ENCODE assay signal across 13 cellular contexts in genomic region chr2:219595250-219595649, GRCh38. TPM values are rescaled to one million over a fixed set of nuclear protein-coding genes. Genes with fewer than 3 reads are reported as not detected.
A peak's percentile ranks its signal among the peaks of the same experiment; 100 is the strongest.
DNase-seq lines count a peak whose midpoint lies in the region; ATAC-seq and TF ChIP-seq lines count a peak whose summit lies in the region.
"Had no signal": no experiment of that assay in that cellular context is flagged by ENCODE, and none has a peak within 500 bp of the region (broad histone marks: within the 10 kb centered on the region; RNA-seq: fewer than 3 reads in every experiment).

No MANE protein-coding gene starts in this region.

- H2AK5ac ChIP-seq in IMR-90 (ENCODE audit: low read depth, low read length): no peak overlapping the region

- peaks cover 3% of the 10 kb centered on the region for H3K27me3 ChIP-seq in IMR-90 (ENCODE audit: control insufficient read depth, insufficient read depth, low read length)

- H3K56ac ChIP-seq in IMR-90 (ENCODE audit: extremely low read depth, insufficient read depth, low read length): no peak overlapping the region

- dilution Hi-C loops in IMR-90 (cut with HindIII; ENCODE audit: low sequenced_read_pairs, unreplicated experiment): no loop called here

- no peaks in the 10 kb centered on the region for H4K20me1 ChIP-seq in IMR-90 (ENCODE audit: insufficient read depth, low read length)

- no CpG with 5 or more reads among the region's 3 CpGs for WGBS in IMR-90 (ENCODE audit: extremely low coverage in 2 of 2, insufficient read length in 1 of 2), 2 experiments

- no peak overlapping the region; the same call in 1 of the 2 replicates for H3K4me2 ChIP-seq in IMR-90 (ENCODE audit: low read depth, low read length)

- H3K9ac ChIP-seq in IMR-90 (ENCODE audit: low read depth, low read length): 0 out of 2 replicates have a peak overlapping the region, but pooled peaks have one; percentile 30

- DNase-seq in SIG-M5 treated with dmso at 0.1 percent for 504 hours (lab: John Stamatoyannopoulos, UW; ENCODE audit: unreplicated experiment) (peak; percentile 47), SIG-M5 (lab: John Stamatoyannopoulos, UW) (no peak), IMR-90 (peak; percentile 27), choroid plexus epithelial cell (ENCODE audit: low read depth) (peak; percentile 53), renal cortical epithelial cell (ENCODE audit: low read depth) (peak; percentile 13), NCI-H524 (lab: John Stamatoyannopoulos, UW) (no peak)
- DNase-seq in activated naive CD4-positive, alpha-beta T cell treated with anti-CD3 and anti-CD28 coated beads, Interleukin-2, amount 50 U/mL, for 16 hours: no peak
- DNase-seq: activated CD4-positive, alpha-beta T cell treated with anti-CD3 and anti-CD28 coated beads for 48 hours; foreskin fibroblast; GF-D8; stimulated activated naive CD8-positive, alpha-beta T cell treated with anti-CD3 and anti-CD28 coated beads, Interleukin-15, Interleukin-2, amounts not matched to agents 100 U/mL and 50 U/mL, for 24 hours had no signal

- H4K5ac ChIP-seq in IMR-90 (ENCODE audit: low read depth, low read length): peak overlapping the region; percentile 20

- H3K14ac ChIP-seq in IMR-90 (replicated peaks; ENCODE audit: low read depth, low read length): no peak overlapping the region

- intact Hi-C loops in IMR-90 (cut with micrococcal nuclease): loop anchor here (5.0 kb wide), 1 partner anchor 92 kb away; no protein-coding TSS in a partner anchor

- peak overlapping the region in 1 of 2 experiments; percentile 0; a peak in 1 of 4 replicates for H4K8ac ChIP-seq in IMR-90 (ENCODE audit: low read depth in 2 of 2, low read length in 2 of 2)

- peaks cover 9 to 14% of the 10 kb centered on the region in 2 experiments for H3K79me1 ChIP-seq in IMR-90 (ENCODE audit: low read depth in 1 of 2, low read length in 2 of 2)

- no peak overlapping the region for H2BK20ac ChIP-seq in IMR-90 (ENCODE audit: low read depth, low read length)

- in situ Hi-C loops in IMR-90 (cut with MboI; ENCODE audit: low sequenced_read_pairs): no loop called here

- H3K23ac ChIP-seq in IMR-90 (ENCODE audit: low read depth, low read length): no peak overlapping the region

- ATAC-seq in IMR-90 (ENCODE audit: low read depth): no peak
- no peak for ATAC-seq in HG02623 (IDR thresholded peaks at IDR 0.05; ENCODE audit: unreplicated experiment)
- ATAC-seq: stimulated activated naive CD8-positive, alpha-beta T cell treated with anti-CD3 and anti-CD28 coated beads, Interleukin-15, Interleukin-2, amounts not matched to agents 100 U/mL and 50 U/mL, for 24 hours had no signal

- H3K4me3 ChIP-seq in IMR-90 (ENCODE audit: insufficient read depth, low read depth, low read length): no peak overlapping the region
- H3K4me3 ChIP-seq in choroid plexus epithelial cell (ENCODE audit: low read depth, low read length): no peak overlapping the region

- no peak overlapping the region for H2BK120ac ChIP-seq in IMR-90 (ENCODE audit: low read depth, low read length)

- TF ChIP-seq POLR2A in IMR-90 (IDR thresholded peaks at IDR 0.05; ENCODE audit: low read depth, low read length): no peak

- H3K4me1 ChIP-seq in IMR-90 (ENCODE audit: control insufficient read depth, insufficient read depth, low read length): peaks cover 2% of the 10 kb centered on the region

- peaks cover 6% of the 10 kb centered on the region; the same call in 1 of the 2 replicates for H3K9me1 ChIP-seq in IMR-90 (ENCODE audit: insufficient read depth, low read length)

- CTCF ChIA-PET in IMR-90 (lab: Yijun Ruan, JAX): no interaction called here

- no peak overlapping the region for H4K91ac ChIP-seq in IMR-90 (ENCODE audit: insufficient read depth, low read depth, low read length)

- no peak overlapping the region for H2BK15ac ChIP-seq in IMR-90 (ENCODE audit: low read depth, low read length)

- no peaks in the 10 kb centered on the region for H3K36me3 ChIP-seq in IMR-90 (ENCODE audit: control insufficient read depth, insufficient read depth, low read length)

- no peak overlapping the region for H2AFZ ChIP-seq in IMR-90 (replicated peaks; ENCODE audit: low read length, poor library complexity)

- no peaks in the 10 kb centered on the region for H3K9me3 ChIP-seq in IMR-90 (ENCODE audit: control insufficient read depth, insufficient read depth, low read length)

- peak overlapping the region; percentile 7; the same call in 1 of the 2 replicates for H3K27ac ChIP-seq in IMR-90 (ENCODE audit: insufficient read depth, low read length)

- POLR2A ChIA-PET in IMR-90 (lab: Charles Lee; ENCODE audit: unreplicated experiment): no interaction called here

- TF ChIP-seq CTCF in IMR-90 (conservative IDR thresholded peaks at IDR 0.05; ENCODE audit: low read depth, low read length): no peak
- peak; percentile 35 for TF ChIP-seq CTCF in choroid plexus epithelial cell (conservative IDR thresholded peaks at IDR 0.05; ENCODE audit: low read depth, low read length)

- BruUV-seq in IMR-90 (replicated peaks; lab: Mats Ljungman, UMichigan): no TSS peak

- H3K18ac ChIP-seq in IMR-90 (ENCODE audit: low read depth, low read length): no peak overlapping the region

- no peak overlapping the region for H2BK5ac ChIP-seq in IMR-90 (ENCODE audit: low read depth, low read length, poor library complexity, severe bottlenecking)

- TF ChIP-seq RAD21 in IMR-90 (IDR thresholded peaks at IDR 0.05; ENCODE audit: low read length): no peak

- H3K4ac ChIP-seq in IMR-90 (ENCODE audit: low read depth, low read length): no peak overlapping the region

- no peak overlapping the region for H2AK9ac ChIP-seq in IMR-90 (replicated peaks; ENCODE audit: low read depth, low read length, poor library complexity)

TF ChIP-seq in IMR-90, 13 proteins besides CTCF, POLR2A, EP300 and RAD21:
- TF ChIP-seq SMC3 (IDR thresholded peaks at IDR 0.05; ENCODE audit: low read depth, low read length) (no peak), RCOR1 (IDR thresholded peaks at IDR 0.05; ENCODE audit: insufficient replicate concordance, low read length) (no peak), NFE2L2 (IDR thresholded peaks at IDR 0.05; ENCODE audit: low read depth, low read length) (no peak), RFX5 (IDR thresholded peaks at IDR 0.05; ENCODE audit: low read depth, low read length) (no peak), FOS (IDR thresholded peaks at IDR 0.05; ENCODE audit: low read depth, low read length) (no peak), MAFK (IDR thresholded peaks at IDR 0.05; ENCODE audit: low read depth, low read length) (no peak), CEBPB (IDR thresholded peaks at IDR 0.05; ENCODE audit: low read depth, low read length) (no peak), MAZ (IDR thresholded peaks at IDR 0.05; ENCODE audit: borderline replicate concordance, low read depth, low read length) (no peak), MXI1 (IDR thresholded peaks at IDR 0.05; ENCODE audit: borderline replicate concordance, low read depth, low read length) (no peak), ELK1 (IDR thresholded peaks at IDR 0.05; ENCODE audit: borderline replicate concordance, low read depth, low read length) (no peak), CHD1 (IDR thresholded peaks at IDR 0.05; ENCODE audit: low read depth, low read length) (no peak), USF2 (IDR thresholded peaks at IDR 0.05; ENCODE audit: low read depth, low read length) (no peak)

RNA-seq across cellular contexts. Expression of gene STK11IP, which starts 2.4 kb away (rescaled TPM):
- total RNA-seq in IMR-90 (2012; rRNA removed) (6.7 and 19.7 TPM in 2 replicates), renal cortical epithelial cell (12.7 and 18.7 TPM in 2 replicates)
- 14.5 and 22.4 TPM in 2 replicates for polyA plus RNA-seq in IMR-90 (2012; rRNA removed)
- polyA plus RNA-seq in IMR-90 (2012; cell fraction: cytosol; rRNA removed): 6.4 and 7.1 TPM in 2 replicates
- polyA plus RNA-seq in IMR-90 (2012; cell fraction: nucleus; rRNA removed; ENCODE audit: low replicate concordance): 83.5 and 203 TPM in 2 replicates

RNA-seq across cellular contexts. Expression of gene INHA, which starts 23.1 kb away (rescaled TPM):
- total RNA-seq in IMR-90 (2012; rRNA removed): not detected in 2 replicates
- polyA plus RNA-seq in IMR-90 (2012; rRNA removed): 0.80 and 0.96 TPM in 2 replicates
- polyA plus RNA-seq in IMR-90 (2012; cell fraction: cytosol; rRNA removed): 0.16 and 0.26 TPM in 2 replicates
- 5.6 and 14.6 TPM in 2 replicates for polyA plus RNA-seq in IMR-90 (2012; cell fraction: nucleus; rRNA removed; ENCODE audit: low replicate concordance)
- total RNA-seq in renal cortical epithelial cell: 0.70 TPM in 1 of 2 replicates, not detected in the other
- polyA plus RNA-seq: IgD-negative memory B cell had no signal

RNA-seq across cellular contexts. Expression of gene OBSL1, which starts 23.9 kb away (rescaled TPM):
- total RNA-seq in IMR-90 (2012; rRNA removed): 21.4 and 21.5 TPM in 2 replicates
- 51.2 and 51.8 TPM in 2 replicates for polyA plus RNA-seq in IMR-90 (2012; rRNA removed)
- polyA plus RNA-seq in IMR-90 (2012; cell fraction: cytosol; rRNA removed): 55.5 and 61.7 TPM in 2 replicates
- polyA plus RNA-seq in IMR-90 (2012; cell fraction: nucleus; rRNA removed; ENCODE audit: low replicate concordance): 203 and 301 TPM in 2 replicates
- total RNA-seq in renal cortical epithelial cell: 20.8 and 145 TPM in 2 replicates
- polyA plus RNA-seq: IgD-negative memory B cell had no signal

RNA-seq across cellular contexts. Expression of gene SLC4A3, which starts 32.2 kb away (rescaled TPM):
- total RNA-seq in IMR-90 (2012; rRNA removed) (0.90 and 1.1 TPM in 2 replicates), renal cortical epithelial cell (3.5 and 10.1 TPM in 2 replicates)
- polyA plus RNA-seq in IMR-90 (2012; rRNA removed): 6.1 and 6.9 TPM in 2 replicates
- 3.8 and 5.4 TPM in 2 replicates for polyA plus RNA-seq in IMR-90 (2012; cell fraction: cytosol; rRNA removed)
- 24.0 and 53.1 TPM in 2 replicates for polyA plus RNA-seq in IMR-90 (2012; cell fraction: nucleus; rRNA removed; ENCODE audit: low replicate concordance)
- polyA plus RNA-seq: IgD-negative memory B cell had no signal

RNA-seq across cellular contexts. Expression of gene TMEM198, which starts 51.4 kb away (rescaled TPM):
- total RNA-seq in IMR-90 (2012; rRNA removed): under 0.01 and 0.18 TPM in 2 replicates
- 2.2 and 3.0 TPM in 2 replicates for polyA plus RNA-seq in IMR-90 (2012; rRNA removed)
- polyA plus RNA-seq in IMR-90 (2012; cell fraction: cytosol; rRNA removed): 0.81 and 1.3 TPM in 2 replicates
- polyA plus RNA-seq in IMR-90 (2012; cell fraction: nucleus; rRNA removed; ENCODE audit: low replicate concordance): 20.2 and 40.5 TPM in 2 replicates
- 1.6 and 2.2 TPM in 2 replicates for total RNA-seq in renal cortical epithelial cell

Comparison
In these comparisons a context has a peak if more than half of its experiments do, and no peak if none do; other contexts are left out.
1. DNase-seq: peak in SIG-M5 treated with dmso at 0.1 percent for 504 hours (single experiment), IMR-90 (single experiment), choroid plexus epithelial cell (single experiment) and renal cortical epithelial cell (single experiment); none in SIG-M5 (single experiment), activated naive CD4-positive, alpha-beta T cell treated with anti-CD3 and anti-CD28 coated beads, Interleukin-2, amount 50 U/mL, for 16 hours (single experiment) and NCI-H524 (0 of 2).